ENCODE assay signal across 17 cellular contexts in genomic region chr2:6822394-6822793, GRCh38. TPM values are rescaled to one million over a fixed set of nuclear protein-coding genes. Genes with fewer than 3 reads are reported as not detected.
DNase-seq lines count a peak whose midpoint lies in the region; ATAC-seq and TF ChIP-seq lines count a peak whose summit lies in the region.
"Had no signal": no experiment of that assay in that cellular context is flagged by ENCODE, and none has a peak within 500 bp of the region (broad histone marks: within the 10 kb centered on the region; RNA-seq: fewer than 3 reads in every experiment).

No MANE protein-coding gene starts in this region.

- no peak for TF ChIP-seq CTCF in esophagus muscularis mucosa (IDR thresholded peaks at IDR 0.05)

- POLR2A ChIA-PET in activated CD4-positive, alpha-beta memory T cell treated with anti-CD3 and anti-CD28 coated beads for 36 hours (lab: Charles Lee) = no interaction called here

- DNase-seq in Karpas-422 = no peak
- DNase-seq in esophagus muscularis mucosa (ENCODE audit: extremely low spot score) = peak; percentile 17
- no peak for DNase-seq in trophoblast cell
- DNase-seq in activated CD4-positive, alpha-beta memory T cell treated with anti-CD3 and anti-CD28 coated beads for 36 hours = no peak
- DNase-seq: NCI-H1694 treated with DMSO at 0.1 percent for 48 hours, NCI-H2081 treated with DMSO at 0.1 percent for 48 hours, NCI-H2171 treated with DMSO at 0.1 percent for 48 hours, NCI-H524 treated with DMSO at 0.1 percent for 48 hours, OCI-M1, SJCRH30, SW 1271 had no signal

- H2AK5ac ChIP-seq in trophoblast cell (ENCODE audit: low read length) = no peak overlapping the region

- 67% methylated on average over 2 of the region's 2 CpGs for whole genome bisulfite sequencing in esophagus muscularis mucosa
- WGBS in trophoblast cell (ENCODE audit: extremely low coverage, insufficient coverage, insufficient read length) = no CpG with 5 or more reads among the region's 2 CpGs

- H2BK5ac ChIP-seq in trophoblast cell (ENCODE audit: low read depth, low read length, poor library complexity) = no peak overlapping the region

- H3K23ac ChIP-seq in trophoblast cell (ENCODE audit: low read length) = no peak overlapping the region

- H4K12ac ChIP-seq in trophoblast cell (ENCODE audit: low read depth, low read length) = no peak overlapping the region

- H3K14ac ChIP-seq in trophoblast cell (ENCODE audit: low read length) = no peak overlapping the region

- no peak overlapping the region for H3K4me3 Mint-ChIP-seq in activated CD4-positive, alpha-beta memory T cell treated with anti-CD3 and anti-CD28 coated beads for 36 hours
- H3K4me3 Mint-ChIP-seq: IgD-negative memory B cell had no signal

- no peaks in the 10 kb centered on the region for H4K20me1 ChIP-seq in BLaER1 treated with 17β-estradiol and CSF1 and Interleukin-3, amounts not matched to agents 10 nM and 100 nM
- no peaks in the 10 kb centered on the region for H4K20me1 ChIP-seq in Karpas-422 (ENCODE audit: insufficient read depth, low read depth, low read length)

- ATAC-seq in HG02938 (IDR thresholded peaks at IDR 0.05; ENCODE audit: unreplicated experiment) (no peak), GM18870 (IDR thresholded peaks at IDR 0.05; ENCODE audit: unreplicated experiment) (no peak)

- peaks cover 0 to 5% (median 0%) of the 10 kb centered on the region in 11 experiments; a peak in 1 of 22 replicates for H3K9me3 ChIP-seq in BLaER1 treated with 17β-estradiol and CSF1 and Interleukin-3, amounts not matched to agents 10 nM and 100 nM (replicated peaks in 1 of 11)
- H3K9me3 ChIP-seq in Karpas-422 (ENCODE audit: low read length) = no peaks in the 10 kb centered on the region
- H3K9me3 ChIP-seq in esophagus muscularis mucosa = no peaks in the 10 kb centered on the region
- H3K9me3 ChIP-seq in trophoblast cell (ENCODE audit: insufficient read depth, low read depth, low read length) = peaks cover 2% of the 10 kb centered on the region
- H3K9me3 ChIP-seq: HAP-1, SJCRH30 had no signal

- no peaks in the 10 kb centered on the region for H3K27me3 ChIP-seq in BLaER1 treated with 17β-estradiol and CSF1 and Interleukin-3, amounts not matched to agents 10 nM and 100 nM
- H3K27me3 ChIP-seq in Karpas-422 (ENCODE audit: low read length) (no peaks in the 10 kb centered on the region), esophagus muscularis mucosa (peaks cover 0 to 9% (median 0%) of the 10 kb centered on the region in 4 donors), trophoblast cell (ENCODE audit: insufficient read depth, low read length) (no peaks in the 10 kb centered on the region)

- H2BK120ac ChIP-seq in trophoblast cell (ENCODE audit: insufficient read depth, low read length, poor library complexity) = peak overlapping the region; percentile 50

- peak overlapping the region in 7 of 11 experiments; percentile 80 to 95 (median 92); a peak in 13 of 22 replicates for H3K4me2 ChIP-seq in BLaER1 treated with 17β-estradiol and CSF1 and Interleukin-3, amounts not matched to agents 10 nM and 100 nM
- H3K4me2 ChIP-seq in Karpas-422 (ENCODE audit: low read depth, low read length, poor library complexity, severe bottlenecking) = no peak overlapping the region
- no peak overlapping the region for H3K4me2 ChIP-seq in trophoblast cell (ENCODE audit: low read length)

- no peak overlapping the region for H3K9ac ChIP-seq in BLaER1 treated with 17β-estradiol and CSF1 and Interleukin-3, amounts not matched to agents 10 nM and 100 nM
- H3K9ac ChIP-seq in Karpas-422 (ENCODE audit: low read length) = no peak overlapping the region
- no peak overlapping the region for H3K9ac ChIP-seq in trophoblast cell (ENCODE audit: low read length)

- no peak overlapping the region for H3K4ac ChIP-seq in trophoblast cell (ENCODE audit: low read depth, low read length)

- no peaks in the 10 kb centered on the region for H3K36me3 ChIP-seq in BLaER1 treated with 17β-estradiol and CSF1 and Interleukin-3, amounts not matched to agents 10 nM and 100 nM
- H3K36me3 ChIP-seq in Karpas-422 (ENCODE audit: insufficient read depth, low read length) = no peaks in the 10 kb centered on the region
- H3K36me3 ChIP-seq in esophagus muscularis mucosa = no peaks in the 10 kb centered on the region
- H3K36me3 ChIP-seq in trophoblast cell (ENCODE audit: control insufficient read depth in 1 of 2, insufficient read depth in 2 of 2, low read length in 2 of 2) = no peaks in the 10 kb centered on the region
- H3K36me3 ChIP-seq: HAP-1, SJCRH30 had no signal

- H3K4me3 ChIP-seq in BLaER1 treated with 17β-estradiol and CSF1 and Interleukin-3, amounts not matched to agents 10 nM and 100 nM = no peak overlapping the region
- H3K4me3 ChIP-seq in Karpas-422 (ENCODE audit: low read length) (no peak overlapping the region), esophagus muscularis mucosa (no peak overlapping the region), trophoblast cell (ENCODE audit: low read depth, low read length) (no peak overlapping the region)
- H3K4me3 ChIP-seq: HAP-1, SJCRH30 had no signal

- CTCF ChIA-PET in activated CD4-positive, alpha-beta memory T cell treated with anti-CD3 and anti-CD28 coated beads for 36 hours (lab: Charles Lee) = interaction anchor here (0.8 kb wide), 1 partner anchor 44 kb away, joined by 3 read pairs; the partner anchor contains the start of gene CMPK2

- no peak overlapping the region for H3K18ac ChIP-seq in trophoblast cell (ENCODE audit: low read length)

- intact Hi-C loops in esophagus muscularis mucosa (cut with DNase I) = no loop called here
- intact Hi-C loops in activated CD4-positive, alpha-beta memory T cell treated with anti-CD3 and anti-CD28 coated beads for 36 hours (cut with micrococcal nuclease) = no loop called here

- no peaks in the 10 kb centered on the region for H3K79me2 ChIP-seq in Karpas-422 (ENCODE audit: low read length)
- no peaks in the 10 kb centered on the region for H3K79me2 ChIP-seq in trophoblast cell (ENCODE audit: control insufficient read depth, insufficient read depth, low read length, poor library complexity)

- peak overlapping the region; percentile 66 for H4K91ac ChIP-seq in trophoblast cell (ENCODE audit: low read depth, low read length)

- peaks cover 39 to 81% (median 55%) of the 10 kb centered on the region in 10 experiments for H3K4me1 ChIP-seq in BLaER1 treated with 17β-estradiol and CSF1 and Interleukin-3, amounts not matched to agents 10 nM and 100 nM
- H3K4me1 ChIP-seq in Karpas-422 (ENCODE audit: low read length) (peaks cover 96% of the 10 kb centered on the region), esophagus muscularis mucosa (peaks cover 0 to 3% (median 1%) of the 10 kb centered on the region in 4 donors), trophoblast cell (ENCODE audit: control insufficient read depth in 1 of 2, insufficient read depth in 2 of 2, low read length in 2 of 2) (peaks cover 7 to 12% of the 10 kb centered on the region in 2 experiments)
- H3K4me1 ChIP-seq: HAP-1 had no signal

- H2BK12ac ChIP-seq in trophoblast cell (ENCODE audit: low read length) = peak overlapping the region; percentile 85

- H3K9me3 Mint-ChIP-seq in activated CD4-positive, alpha-beta memory T cell treated with anti-CD3 and anti-CD28 coated beads for 36 hours = no peaks in the 10 kb centered on the region
- H3K9me3 Mint-ChIP-seq: IgD-negative memory B cell had no signal

- peaks cover under 1% of the 10 kb centered on the region for H3K27me3 Mint-ChIP-seq in activated CD4-positive, alpha-beta memory T cell treated with anti-CD3 and anti-CD28 coated beads for 36 hours

- peak overlapping the region; percentile 63 for H4K8ac ChIP-seq in trophoblast cell (ENCODE audit: low read depth, low read length)

- peaks cover 11% of the 10 kb centered on the region for H3K79me1 ChIP-seq in trophoblast cell (ENCODE audit: low read length)

- H3K27ac Mint-ChIP-seq in activated CD4-positive, alpha-beta memory T cell treated with anti-CD3 and anti-CD28 coated beads for 36 hours = no peak overlapping the region
- H3K27ac Mint-ChIP-seq: IgD-negative memory B cell had no signal

- no peaks in the 10 kb centered on the region for H3K9me2 ChIP-seq in Karpas-422 (replicated peaks; ENCODE audit: insufficient read depth, low read length)

- H3K27ac ChIP-seq in BLaER1 treated with 17β-estradiol and CSF1 and Interleukin-3, amounts not matched to agents 10 nM and 100 nM = peak overlapping the region in 1 of 11 experiments; percentile 76; a peak in 1 of 22 replicates
- H3K27ac ChIP-seq in Karpas-422 (ENCODE audit: low read length) (peak overlapping the region; percentile 88), esophagus muscularis mucosa (replicated peaks in 1 of 4) (no peak overlapping the region), trophoblast cell (ENCODE audit: low read depth, low read length) (no peak overlapping the region)
- H3K27ac ChIP-seq: C4-2B, SJCRH30 had no signal

- H2AFZ ChIP-seq in Karpas-422 (ENCODE audit: low read length) (no peak overlapping the region), trophoblast cell (ENCODE audit: insufficient read depth, low read length, poor library complexity) (no peak overlapping the region)

- no peak for TF ChIP-seq POLR2A in esophagus muscularis mucosa (IDR thresholded peaks at IDR 0.05; ENCODE audit: low read depth)

- TF ChIP-seq EP300 in esophagus muscularis mucosa (IDR thresholded peaks at IDR 0.05) = no peak

- peaks cover 3% of the 10 kb centered on the region for H3K4me1 Mint-ChIP-seq in activated CD4-positive, alpha-beta memory T cell treated with anti-CD3 and anti-CD28 coated beads for 36 hours (ENCODE audit: low read depth)

- no peaks in the 10 kb centered on the region for H3K36me3 Mint-ChIP-seq in activated CD4-positive, alpha-beta memory T cell treated with anti-CD3 and anti-CD28 coated beads for 36 hours

RNA-seq across cellular contexts. Expression of gene CMPK2, which starts 43.3 kb away (rescaled TPM):
- total RNA-seq in Karpas-422 (2014; rRNA removed; shearing (Covaris generic); ENCODE audit: low replicate concordance) = 18.8 and 26.6 TPM in 2 replicates
- 1 to 10 TPM; 3.3 to 8.3 (median 5.8) TPM for total RNA-seq in esophagus muscularis mucosa
- polyA plus RNA-seq in trophoblast cell (2013) = 2.1 and 2.2 TPM in 2 replicates
- 1 to 10 TPM; 6.6 to 6.8 TPM for total RNA-seq in activated CD4-positive, alpha-beta memory T cell treated with anti-CD3 and anti-CD28 coated beads for 36 hours
- total RNA-seq: SJCRH30 had no signal

RNA-seq across cellular contexts. Expression of gene RSAD2, which starts 55.2 kb away (rescaled TPM):
- total RNA-seq in Karpas-422 (2014; rRNA removed; shearing (Covaris generic); ENCODE audit: low replicate concordance) = 2.7 and 12.4 TPM in 2 replicates
- 1 to 10 TPM; 3.7 to 7.0 (median 5.8) TPM for total RNA-seq in esophagus muscularis mucosa
- 0.51 and 0.55 TPM in 2 replicates for polyA plus RNA-seq in trophoblast cell (2013)
- total RNA-seq in activated CD4-positive, alpha-beta memory T cell treated with anti-CD3 and anti-CD28 coated beads for 36 hours = 1 to 10 TPM; 7.9 to 8.6 TPM
- total RNA-seq: SJCRH30 had no signal

Comparison
In these comparisons a context has a peak if more than half of its experiments do, and no peak if none do; other contexts are left out.
1. H3K4me2 ChIP-seq: peak in BLaER1 treated with 17β-estradiol and CSF1 and Interleukin-3, amounts not matched to agents 10 nM and 100 nM (7 of 11); none in Karpas-422 (single experiment) and trophoblast cell (single experiment).